26 cellular contexts compared by ENCODE assay signal in the genomic region with DNA sequence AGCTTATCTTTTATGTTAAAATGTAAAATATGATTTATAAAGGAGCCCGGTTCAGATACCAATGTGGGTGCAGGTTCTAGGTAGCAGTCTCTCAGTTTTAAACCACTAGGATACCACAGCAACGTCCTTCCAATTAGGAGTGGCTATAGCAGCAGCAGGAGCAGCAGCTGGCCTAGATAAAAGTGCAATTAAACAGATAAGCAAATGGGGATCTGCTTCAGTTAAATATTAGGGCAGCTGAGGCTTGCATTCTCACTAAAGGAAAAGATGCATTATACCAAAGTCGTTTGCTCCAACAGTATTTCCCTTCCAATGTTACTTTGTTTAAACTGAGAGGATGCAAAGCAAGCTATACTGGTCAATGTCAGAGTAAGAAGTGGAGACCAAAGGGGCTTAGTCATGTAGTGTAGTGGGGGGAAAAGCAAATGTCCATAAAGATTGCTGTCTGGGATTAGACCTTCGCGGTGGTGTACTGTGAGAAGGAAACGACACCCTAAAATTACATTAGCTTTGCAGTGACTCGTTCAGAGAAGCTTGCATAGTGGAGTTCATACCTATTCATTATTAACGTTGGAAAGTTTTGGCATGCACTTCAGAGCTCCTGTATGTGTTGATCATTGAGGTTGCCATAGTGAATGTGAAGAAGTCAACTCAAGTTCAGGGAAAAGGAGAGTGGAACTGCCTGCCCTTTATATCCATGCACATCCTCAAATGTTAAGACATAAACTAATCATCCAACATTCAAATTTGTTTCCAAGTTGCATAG.
DNase-seq lines count a peak whose midpoint lies in the region; ATAC-seq and TF ChIP-seq lines count a peak whose summit lies in the region.
"Had no signal": no experiment of that assay in that cellular context is flagged by ENCODE, and none has a peak within 500 bp of the region (broad histone marks: within the 10 kb centered on the region; RNA-seq: fewer than 3 reads in every experiment).

No MANE protein-coding gene starts in this region.

- H3K4me3 ChIP-seq in HEK293 (ENCODE audit: low read depth, low read length): no peak overlapping the region
- no peak overlapping the region for H3K4me3 ChIP-seq in aorta (ENCODE audit: low read length in 2 of 2)
- H3K4me3 ChIP-seq: gastrocnemius medialis, hepatocyte, MG63, mucosa of descending colon, pancreas, right lobe of liver, SJCRH30 had no signal

- 68 to 72% methylated on average over 8 of the region's 8 CpGs for WGBS in aorta, 2 donors

- ATAC-seq in aorta (ENCODE audit: low FRiP score): no peak
- ATAC-seq: activated T-cell treated with anti-CD3 and anti-CD28 coated beads, Interleukin-2, amount 50 U/mL, for 72 hours; gastrocnemius medialis; HCT116; mucosa of descending colon; Panc1; right lobe of liver had no signal

- in situ Hi-C loops in Caki2 (cut with HindIII; ENCODE audit: low pct_unique_long_range_greater_than_20kb, low sequenced_read_pairs): no loop called here

- no peaks in the 10 kb centered on the region for H3K36me3 ChIP-seq in HEK293 (ENCODE audit: control insufficient read depth in 2 of 2, insufficient read depth in 1 of 2, low read length in 2 of 2)
- H3K36me3 ChIP-seq in aorta (ENCODE audit: control insufficient read depth in 1 of 2, insufficient read depth in 2 of 2, low read length in 1 of 2): no peaks in the 10 kb centered on the region
- H3K36me3 ChIP-seq: gastrocnemius medialis, MG63, pancreas, right lobe of liver had no signal

- POLR2A ChIA-PET in HEK293 (lab: Yijun Ruan, JAX): no interaction called here

- TF ChIP-seq CTCF in HEK293 (tag by site-specific recombination; IDR thresholded peaks at IDR 0.05): no peak

- no peak overlapping the region for H3K27ac ChIP-seq in HEK293 (ENCODE audit: extremely low read depth, low read depth, low read length)
- no peak overlapping the region for H3K27ac ChIP-seq in aorta (ENCODE audit: low read depth in 1 of 2, low read length in 2 of 2)
- H3K27ac ChIP-seq: gastrocnemius medialis, hepatocyte, pancreas, right lobe of liver, SJCRH30, VCaP had no signal

- peaks cover 0 to 2% of the 10 kb centered on the region in 2 donors for H3K27me3 ChIP-seq in aorta (ENCODE audit: control insufficient read depth in 1 of 2, insufficient read depth in 2 of 2, low read length in 1 of 2)
- H3K27me3 ChIP-seq: gastrocnemius medialis, hepatocyte, MG63, pancreas, right lobe of liver, SJCRH30 had no signal

- intact Hi-C loops in aorta (cut with DNase I): no loop called here

- peak; percentile 35 for DNase-seq in Caki2 (ENCODE audit: low read depth)
- DNase-seq in NCI-H82 treated with DMSO at 0.1 percent for 48 hours (lab: John Stamatoyannopoulos, UW; ENCODE audit: unreplicated experiment): peak; percentile 71
- peak; percentile 45 for DNase-seq in kidney tubule cell (ENCODE audit: low spot score)
- no peak for DNase-seq in cerebellar cortex (ENCODE audit: low spot score)
- DNase-seq in aorta: no peak
- no peak for DNase-seq in NAMALWA (ENCODE audit: low spot score)
- DNase-seq: activated CD4-positive, alpha-beta T cell treated with anti-CD3 and anti-CD28 coated beads, Interleukin-2, amount 10 ng/mL, durations not matched to agents 24 days and 14 days; activated naive CD4-positive, alpha-beta T cell treated with Interleukin-2 at 50 U/mL for 16 hours; activated T-cell treated with anti-CD3 and anti-CD28 coated beads, Interleukin-2, amount 50 U/mL, for 72 hours; cortex of kidney; endodermal cell; gastrocnemius medialis; MG63; mucosa of descending colon; NCI-H187 treated with DMSO at 0.1 percent for 48 hours; NCI-H345; pancreas; right lobe of liver; SJCRH30; stimulated activated CD4-positive, alpha-beta T cell treated with anti-CD3 and anti-CD28 coated beads, Interleukin-4, amount 100 ng/mL, for 4 hours; stimulated activated naive CD4-positive, alpha-beta T cell treated with Interleukin-2 at 50 U/mL for 16 hours had no signal

- H3K9me3 ChIP-seq in HEK293 (ENCODE audit: control insufficient read depth, insufficient read depth, low read depth, low read length) (no peaks in the 10 kb centered on the region), aorta (ENCODE audit: control insufficient read depth, low read length) (peaks cover 2% of the 10 kb centered on the region)
- H3K9me3 ChIP-seq: gastrocnemius medialis, MG63, mucosa of descending colon, pancreas, right lobe of liver, SJCRH30 had no signal

- CTCF ChIA-PET in HEK293 (lab: Yijun Ruan, JAX): interaction anchor here (0.9 to 1.9 kb wide), 4 partner anchors 10 to 867 kb away, joined by 3 to 7 read pairs (median 3); a partner anchor contains a TSS

- peaks cover 22% of the 10 kb centered on the region for H3K4me1 ChIP-seq in HEK293 (ENCODE audit: control insufficient read depth, insufficient read depth, low read length)
- no peaks in the 10 kb centered on the region for H3K4me1 ChIP-seq in aorta (ENCODE audit: control insufficient read depth in 1 of 2, insufficient read depth in 2 of 2, low read length in 2 of 2)
- H3K4me1 ChIP-seq: gastrocnemius medialis, pancreas, right lobe of liver, SJCRH30 had no signal

TF ChIP-seq in HEK293, 187 proteins besides CTCF, POLR2A, EP300 and RAD21 (continues in another document):
- no peak for TF ChIP-seq SP2 (tag by site-specific recombination; IDR thresholded peaks at IDR 0.05)
- TF ChIP-seq IKZF3 (tag by site-specific recombination; IDR thresholded peaks at IDR 0.05): 0 out of 2 replicates have a peak, but pooled peaks have one; percentile 37
- TF ChIP-seq ZNF19 (tag by site-specific recombination; IDR thresholded peaks at IDR 0.05; ENCODE audit: low read depth): no peak
- TF ChIP-seq ZNF777 (tag by site-specific recombination; IDR thresholded peaks at IDR 0.05; ENCODE audit: borderline replicate concordance): no peak
- no peak for TF ChIP-seq ZNF23 (tag by site-specific recombination; IDR thresholded peaks at IDR 0.05; ENCODE audit: borderline replicate concordance)
- TF ChIP-seq MZF1 (tag by site-specific recombination; IDR thresholded peaks at IDR 0.05; ENCODE audit: borderline replicate concordance): peak; percentile 21; the same call in 1 of the 2 replicates
- no peak for TF ChIP-seq ZNF16 (tag by site-specific recombination; IDR thresholded peaks at IDR 0.05; ENCODE audit: low read depth)
- TF ChIP-seq ZNF610 (tag by site-specific recombination; IDR thresholded peaks at IDR 0.05; ENCODE audit: borderline replicate concordance): no peak
- TF ChIP-seq, protein P1, sequence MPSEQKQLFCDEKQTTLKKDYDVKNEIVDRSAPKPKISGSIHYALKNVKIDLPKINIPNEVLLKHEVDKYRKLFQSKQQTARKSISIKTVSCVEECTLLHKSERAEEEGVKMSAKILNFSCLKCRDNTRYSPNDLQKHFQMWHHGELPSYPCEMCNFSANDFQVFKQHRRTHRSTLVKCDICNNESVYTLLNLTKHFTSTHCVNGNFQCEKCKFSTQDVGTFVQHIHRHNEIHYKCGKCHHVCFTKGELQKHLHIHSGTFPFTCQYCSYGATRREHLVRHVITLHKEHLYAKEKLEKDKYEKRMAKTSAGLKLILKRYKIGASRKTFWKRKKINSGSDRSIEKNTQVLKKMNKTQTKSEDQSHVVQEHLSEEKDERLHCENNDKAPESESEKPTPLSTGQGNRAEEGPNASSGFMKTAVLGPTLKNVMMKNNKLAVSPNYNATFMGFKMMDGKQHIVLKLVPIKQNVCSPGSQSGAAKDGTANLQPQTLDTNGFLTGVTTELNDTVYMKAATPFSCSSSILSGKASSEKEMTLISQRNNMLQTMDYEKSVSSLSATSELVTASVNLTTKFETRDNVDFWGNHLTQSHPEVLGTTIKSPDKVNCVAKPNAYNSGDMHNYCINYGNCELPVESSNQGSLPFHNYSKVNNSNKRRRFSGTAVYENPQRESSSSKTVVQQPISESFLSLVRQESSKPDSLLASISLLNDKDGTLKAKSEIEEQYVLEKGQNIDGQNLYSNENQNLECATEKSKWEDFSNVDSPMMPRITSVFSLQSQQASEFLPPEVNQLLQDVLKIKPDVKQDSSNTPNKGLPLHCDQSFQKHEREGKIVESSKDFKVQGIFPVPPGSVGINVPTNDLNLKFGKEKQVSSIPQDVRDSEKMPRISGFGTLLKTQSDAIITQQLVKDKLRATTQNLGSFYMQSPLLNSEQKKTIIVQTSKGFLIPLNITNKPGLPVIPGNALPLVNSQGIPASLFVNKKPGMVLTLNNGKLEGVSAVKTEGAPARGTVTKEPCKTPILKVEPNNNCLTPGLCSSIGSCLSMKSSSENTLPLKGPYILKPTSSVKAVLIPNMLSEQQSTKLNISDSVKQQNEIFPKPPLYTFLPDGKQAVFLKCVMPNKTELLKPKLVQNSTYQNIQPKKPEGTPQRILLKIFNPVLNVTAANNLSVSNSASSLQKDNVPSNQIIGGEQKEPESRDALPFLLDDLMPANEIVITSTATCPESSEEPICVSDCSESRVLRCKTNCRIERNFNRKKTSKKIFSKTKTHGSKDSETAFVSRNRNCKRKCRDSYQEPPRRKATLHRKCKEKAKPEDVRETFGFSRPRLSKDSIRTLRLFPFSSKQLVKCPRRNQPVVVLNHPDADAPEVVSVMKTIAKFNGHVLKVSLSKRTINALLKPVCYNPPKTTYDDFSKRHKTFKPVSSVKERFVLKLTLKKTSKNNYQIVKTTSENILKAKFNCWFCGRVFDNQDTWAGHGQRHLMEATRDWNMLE (tag by site-specific recombination; conservative IDR thresholded peaks at IDR 0.05; ENCODE audit: low read depth): no peak

Comparison
In these comparisons a context has a peak if more than half of its experiments do, and no peak if none do; other contexts are left out.
1. DNase-seq: peak in Caki2 (single experiment), NCI-H82 treated with DMSO at 0.1 percent for 48 hours (single experiment) and kidney tubule cell (single experiment); none in cerebellar cortex (single experiment), aorta (0 of 2) and NAMALWA (single experiment).